ENCODE assay signal across 18 cellular contexts in genomic region chr9:137753192-137753765, GRCh38.
"Had no signal": no experiment of that assay in that cellular context is flagged by ENCODE, and none has a peak within 500 bp of the region (broad histone marks: within the 10 kb centered on the region; RNA-seq: fewer than 3 reads in every experiment).

No MANE protein-coding gene starts in this region.

- DNase-seq: activated CD4-positive, alpha-beta T cell treated with anti-CD3 and anti-CD28 coated beads, Interleukin-2, amount 50 U/mL, for 4 hours; activated naive CD8-positive, alpha-beta T cell treated with anti-CD3 and anti-CD28 coated beads for 36 hours; activated T-cell treated with anti-CD3 and anti-CD28 coated beads for 4 hours; erythroblast; foreskin fibroblast; immature natural killer cell; midbrain; stimulated activated CD4-positive, alpha-beta T cell treated with anti-CD3 and anti-CD28 coated beads, Interleukin-15, amount 100 ng/mL, for 24 hours; stimulated activated naive CD4-positive, alpha-beta T cell treated with Interleukin-2 at 50 U/mL for 16 hours had no signal

- H3K27ac ChIP-seq: coronary artery, left lung, thoracic aorta had no signal

- H3K27ac Mint-ChIP-seq: activated naive CD8-positive, alpha-beta T cell treated with anti-CD3 and anti-CD28 coated beads for 36 hours; type B pancreatic cell had no signal

- H3K4me1 ChIP-seq: left lung had no signal

- H3K4me3 Mint-ChIP-seq: activated naive CD8-positive, alpha-beta T cell treated with anti-CD3 and anti-CD28 coated beads for 36 hours; central memory CD8-positive, alpha-beta T cell; immature natural killer cell; natural killer cell treated with Interleukin-12 subunit alpha and Interleukin-12 subunit beta and Interleukin-15 and Interleukin-18, amount 100 ng/mL, for 72 hours; type B pancreatic cell had no signal

- ATAC-seq: left lung; natural killer cell treated with Interleukin-12 subunit alpha and Interleukin-12 subunit beta and Interleukin-15 and Interleukin-18, amount 100 ng/mL, for 72 hours; sciatic nerve; SK-N-SH treated with all-trans-retinoic acid at 6 μM for 48 hours had no signal

- H3K27me3 ChIP-seq: left lung had no signal

- H3K27me3 Mint-ChIP-seq: activated naive CD8-positive, alpha-beta T cell treated with anti-CD3 and anti-CD28 coated beads for 36 hours; central memory CD8-positive, alpha-beta T cell; natural killer cell treated with Interleukin-12 subunit alpha and Interleukin-12 subunit beta and Interleukin-15 and Interleukin-18, amount 100 ng/mL, for 72 hours; type B pancreatic cell had no signal

- H3K4me3 ChIP-seq: coronary artery, left lung, smooth muscle cell, thoracic aorta had no signal

- H3K9me3 Mint-ChIP-seq: central memory CD8-positive, alpha-beta T cell had no signal
